ENCODE assay signal across 17 cellular contexts in genomic region chr16:88503374-88503770, GRCh38. TPM values are rescaled to one million over a fixed set of nuclear protein-coding genes. Genes with fewer than 3 reads are reported as not detected.
DNase-seq lines count a peak whose midpoint lies in the region; ATAC-seq and TF ChIP-seq lines count a peak whose summit lies in the region.
"Had no signal": no experiment of that assay in that cellular context is flagged by ENCODE, and none has a peak within 500 bp of the region (broad histone marks: within the 10 kb centered on the region; RNA-seq: fewer than 3 reads in every experiment).

No MANE protein-coding gene starts in this region.

- DNase-seq in A172 (ENCODE audit: low spot score) (peak; percentile 56), GM23248 (peak; percentile 15), mesothelial cell of epicardium (ENCODE audit: low spot score in 2 of 2, unreplicated experiment in 2 of 2) (no peak), NCI-H2107 treated with DMSO at 0.1 percent for 48 hours (lab: John Stamatoyannopoulos, UW; ENCODE audit: unreplicated experiment) (no peak), prostate gland (ENCODE audit: low spot score) (no peak)
- no peak for DNase-seq in central memory CD8-positive, alpha-beta T cell (ENCODE audit: low spot score in 2 of 2)
- DNase-seq: Kasumi-1, mucosa of descending colon, ovary had no signal

- ATAC-seq in central memory CD8-positive, alpha-beta T cell (replicated peaks; ENCODE audit: extremely low read depth, poor library complexity, severe bottlenecking): no peak
- ATAC-seq in GM21515 (IDR thresholded peaks at IDR 0.05; ENCODE audit: unreplicated experiment) (no peak), GM21447 (IDR thresholded peaks at IDR 0.05; ENCODE audit: unreplicated experiment) (no peak)
- ATAC-seq: esophagus mucosa, GM23338, mucosa of descending colon had no signal

- TF ChIP-seq POLR2A in prostate gland (IDR thresholded peaks at IDR 0.05): no peak

- no peak overlapping the region for H3K4me2 ChIP-seq in GM23248 (ENCODE audit: unreplicated experiment)
- H3K4me2 ChIP-seq: GM23338, smooth muscle cell had no signal

- H3K9me3 ChIP-seq in GM23248 (ENCODE audit: low read depth) (no peaks in the 10 kb centered on the region), prostate gland (no peaks in the 10 kb centered on the region)
- H3K9me3 ChIP-seq: ascending aorta, mucosa of descending colon, ovary had no signal

- in situ Hi-C loops in GM23248 (cut with MboI): no loop called here

- WGBS in GM23248 (ENCODE audit: low coverage in 1 of 2, low lambda C conversion rate in 2 of 2, missing lambda C conversion rate in 2 of 2), 2 experiments: 90 to 99% methylated on average over 9 to 10 of the region's 10 CpGs
- WGBS in prostate gland: 89% methylated on average over 9 of the region's 10 CpGs

- intact Hi-C loops in prostate gland (cut with DNase I): no loop called here

- H3K79me2 ChIP-seq in GM23248 (ENCODE audit: insufficient read depth): no peaks in the 10 kb centered on the region

- H3K27me3 Mint-ChIP-seq in central memory CD8-positive, alpha-beta T cell: no peaks in the 10 kb centered on the region
- no peaks in the 10 kb centered on the region for H3K27me3 Mint-ChIP-seq in mesothelial cell of epicardium (ENCODE audit: low read depth)

- H3K27me3 ChIP-seq in GM23248 (replicated peaks; ENCODE audit: insufficient read depth) (no peaks in the 10 kb centered on the region), prostate gland (replicated peaks; ENCODE audit: insufficient read depth) (no peaks in the 10 kb centered on the region)
- H3K27me3 ChIP-seq: ascending aorta, ovary had no signal

- H3K9ac ChIP-seq in GM23248: no peak overlapping the region

- H3K4me3 ChIP-seq in GM23248 (no peak overlapping the region), prostate gland (no peak overlapping the region)
- H3K4me3 ChIP-seq: ascending aorta, coronary artery, GM23338, mucosa of descending colon, ovary, smooth muscle cell had no signal

- peak overlapping the region; percentile 46 for H3K27ac Mint-ChIP-seq in central memory CD8-positive, alpha-beta T cell (ENCODE audit: low read depth)
- peak overlapping the region; percentile 43 for H3K27ac Mint-ChIP-seq in mesothelial cell of epicardium
- H3K27ac Mint-ChIP-seq: GM23338 had no signal

- H3K27ac ChIP-seq in GM23248 (no peak overlapping the region), prostate gland (no peak overlapping the region)
- H3K27ac ChIP-seq: ascending aorta, coronary artery, ovary, VCaP had no signal

- H2AFZ ChIP-seq in GM23248: no peak overlapping the region
- H2AFZ ChIP-seq: GM23338 had no signal

- H3F3A ChIP-seq in GM23248 (ENCODE audit: insufficient read depth): no peaks in the 10 kb centered on the region

- H3K4me1 ChIP-seq in GM23248 (ENCODE audit: insufficient read depth): no peaks in the 10 kb centered on the region
- no peaks in the 10 kb centered on the region for H3K4me1 ChIP-seq in prostate gland (replicated peaks)
- H3K4me1 ChIP-seq: ascending aorta had no signal

- no peak for TF ChIP-seq CTCF in mesothelial cell of epicardium (IDR thresholded peaks at IDR 0.05; ENCODE audit: unreplicated experiment)
- TF ChIP-seq CTCF in prostate gland (IDR thresholded peaks at IDR 0.05): no peak

- H3K36me3 Mint-ChIP-seq in central memory CD8-positive, alpha-beta T cell (ENCODE audit: insufficient read depth): peaks cover 21% of the 10 kb centered on the region
- H3K36me3 Mint-ChIP-seq in mesothelial cell of epicardium: peaks cover 2% of the 10 kb centered on the region

- H3K36me3 ChIP-seq in GM23248 (ENCODE audit: low read depth) (no peaks in the 10 kb centered on the region), prostate gland (no peaks in the 10 kb centered on the region)
- H3K36me3 ChIP-seq: ascending aorta, ovary had no signal

- no peaks in the 10 kb centered on the region for H3K9me2 ChIP-seq in GM23248 (ENCODE audit: insufficient read depth)

- peaks cover 12% of the 10 kb centered on the region for H3K4me1 Mint-ChIP-seq in central memory CD8-positive, alpha-beta T cell
- H3K4me1 Mint-ChIP-seq in mesothelial cell of epicardium: peaks cover 14% of the 10 kb centered on the region
- H3K4me1 Mint-ChIP-seq: GM23338 had no signal

- H4K20me1 ChIP-seq in GM23248 (ENCODE audit: insufficient read depth): no peaks in the 10 kb centered on the region

- H3K9me3 Mint-ChIP-seq in central memory CD8-positive, alpha-beta T cell: no peaks in the 10 kb centered on the region
- H3K9me3 Mint-ChIP-seq in mesothelial cell of epicardium: no peaks in the 10 kb centered on the region
- H3K9me3 Mint-ChIP-seq: GM23338 had no signal

- H3K4me3 Mint-ChIP-seq in central memory CD8-positive, alpha-beta T cell: no peak overlapping the region
- H3K4me3 Mint-ChIP-seq in mesothelial cell of epicardium: no peak overlapping the region
- H3K4me3 Mint-ChIP-seq: GM23338 had no signal

RNA-seq across cellular contexts. Expression of gene ZFPM1, which starts 50.3 kb away (rescaled TPM):
- 0.95 and 1.4 TPM in 2 replicates for total RNA-seq in A172 (2014; rRNA removed; shearing (Covaris generic))
- total RNA-seq in GM23248 (2014; rRNA removed; shearing (Covaris generic)): 0.25 and 2.4 TPM in 2 replicates
- 0.06 and 0.14 TPM in 2 replicates for polyA plus RNA-seq in GM23248 (2016; fragmentation: Nextera tagmentation; extraction: Ambion mirVana)
- total RNA-seq in mesothelial cell of epicardium (51.1 to 56.2 TPM (median 52.6 TPM) in 3 replicates), prostate gland (10 to 100 TPM in 1 of 2 donors, 1 to 10 TPM in 1; 4.1 to 21.5 TPM)

Comparison
In these comparisons a context has a peak if more than half of its experiments do, and no peak if none do; other contexts are left out.
1. DNase-seq: peak in A172 (single experiment) and GM23248 (single experiment); none in central memory CD8-positive, alpha-beta T cell (0 of 2), mesothelial cell of epicardium (0 of 2), NCI-H2107 treated with DMSO at 0.1 percent for 48 hours (single experiment) and prostate gland (single experiment).